ENCODE assay signal across 1 cellular context in the genomic region with DNA sequence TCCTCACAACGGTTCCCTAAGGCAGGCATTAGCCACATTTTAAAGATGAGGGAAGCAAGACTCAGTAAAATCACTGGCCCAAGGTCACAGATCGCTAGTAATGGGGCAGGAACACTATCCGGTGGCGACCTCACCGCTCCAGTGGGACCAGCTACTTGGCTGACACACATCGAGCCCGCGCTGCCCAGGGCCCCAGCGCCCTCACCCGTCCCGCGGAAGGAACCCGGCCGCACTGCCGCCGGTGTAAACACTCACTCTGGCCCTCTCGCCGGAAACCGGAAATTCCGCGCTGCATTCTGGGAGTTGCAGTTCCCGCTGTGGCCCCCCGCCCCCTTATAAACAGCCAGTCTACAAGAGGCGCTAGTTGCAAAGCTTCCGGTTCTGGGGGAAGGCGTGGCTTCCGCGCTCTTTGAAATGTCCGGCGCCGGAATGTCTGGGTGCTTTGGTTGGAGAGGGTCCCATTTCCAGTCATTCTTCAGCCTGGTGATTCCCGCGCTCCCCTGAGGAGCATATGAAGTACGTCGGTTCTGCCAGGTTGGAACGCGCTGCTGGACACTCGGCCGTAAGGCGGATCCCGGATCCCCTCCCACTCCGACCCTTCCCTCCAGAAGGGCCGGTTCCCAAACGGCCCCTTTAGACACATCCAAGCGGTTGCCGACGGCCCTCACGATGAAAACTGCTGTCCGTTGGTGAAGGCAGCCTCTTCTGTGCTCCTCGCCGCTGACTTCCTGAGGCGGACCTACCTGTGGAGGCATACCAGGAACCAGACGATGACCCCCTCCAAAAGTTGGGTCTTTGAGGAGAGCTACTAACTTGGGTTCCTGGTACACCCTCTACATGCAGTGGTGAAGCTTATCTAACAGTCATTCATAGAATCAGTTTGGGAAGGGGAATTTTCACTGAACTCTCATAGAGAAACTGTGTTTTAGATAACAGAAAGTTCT.
TF ChIP-seq lines count a peak whose summit lies in the region.

A gene with protein sequence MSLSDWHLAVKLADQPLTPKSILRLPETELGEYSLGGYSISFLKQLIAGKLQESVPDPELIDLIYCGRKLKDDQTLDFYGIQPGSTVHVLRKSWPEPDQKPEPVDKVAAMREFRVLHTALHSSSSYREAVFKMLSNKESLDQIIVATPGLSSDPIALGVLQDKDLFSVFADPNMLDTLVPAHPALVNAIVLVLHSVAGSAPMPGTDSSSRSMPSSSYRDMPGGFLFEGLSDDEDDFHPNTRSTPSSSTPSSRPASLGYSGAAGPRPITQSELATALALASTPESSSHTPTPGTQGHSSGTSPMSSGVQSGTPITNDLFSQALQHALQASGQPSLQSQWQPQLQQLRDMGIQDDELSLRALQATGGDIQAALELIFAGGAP (minus strand): TSS at position 258 of the 944 bp plus-strand sequence. CDS start 2,293 bp downstream, outside the sequence.

TF ChIP-seq in liver, 16 proteins besides CTCF, POLR2A, EP300 and RAD21 (continued from another document):
- TF ChIP-seq, protein P1, sequence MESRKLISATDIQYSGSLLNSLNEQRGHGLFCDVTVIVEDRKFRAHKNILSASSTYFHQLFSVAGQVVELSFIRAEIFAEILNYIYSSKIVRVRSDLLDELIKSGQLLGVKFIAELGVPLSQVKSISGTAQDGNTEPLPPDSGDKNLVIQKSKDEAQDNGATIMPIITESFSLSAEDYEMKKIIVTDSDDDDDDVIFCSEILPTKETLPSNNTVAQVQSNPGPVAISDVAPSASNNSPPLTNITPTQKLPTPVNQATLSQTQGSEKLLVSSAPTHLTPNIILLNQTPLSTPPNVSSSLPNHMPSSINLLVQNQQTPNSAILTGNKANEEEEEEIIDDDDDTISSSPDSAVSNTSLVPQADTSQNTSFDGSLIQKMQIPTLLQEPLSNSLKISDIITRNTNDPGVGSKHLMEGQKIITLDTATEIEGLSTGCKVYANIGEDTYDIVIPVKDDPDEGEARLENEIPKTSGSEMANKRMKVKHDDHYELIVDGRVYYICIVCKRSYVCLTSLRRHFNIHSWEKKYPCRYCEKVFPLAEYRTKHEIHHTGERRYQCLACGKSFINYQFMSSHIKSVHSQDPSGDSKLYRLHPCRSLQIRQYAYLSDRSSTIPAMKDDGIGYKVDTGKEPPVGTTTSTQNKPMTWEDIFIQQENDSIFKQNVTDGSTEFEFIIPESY (IDR thresholded peaks at IDR 0.05): peak; percentile 79
- TF ChIP-seq RXRA (IDR thresholded peaks at IDR 0.05) (peak in 1 of 2 donors; percentile 56), TAF1 (conservative IDR thresholded peaks at IDR 0.05) (peak; percentile 98), EGR1 (IDR thresholded peaks at IDR 0.05; ENCODE audit: low read depth in 2 of 2) (peak; percentile 91), SP1 (IDR thresholded peaks at IDR 0.05) (peak; percentile 84), NR2F2 (IDR thresholded peaks at IDR 0.05) (no peak)
